1 cellular context compared by ENCODE assay signal in the genomic region with DNA sequence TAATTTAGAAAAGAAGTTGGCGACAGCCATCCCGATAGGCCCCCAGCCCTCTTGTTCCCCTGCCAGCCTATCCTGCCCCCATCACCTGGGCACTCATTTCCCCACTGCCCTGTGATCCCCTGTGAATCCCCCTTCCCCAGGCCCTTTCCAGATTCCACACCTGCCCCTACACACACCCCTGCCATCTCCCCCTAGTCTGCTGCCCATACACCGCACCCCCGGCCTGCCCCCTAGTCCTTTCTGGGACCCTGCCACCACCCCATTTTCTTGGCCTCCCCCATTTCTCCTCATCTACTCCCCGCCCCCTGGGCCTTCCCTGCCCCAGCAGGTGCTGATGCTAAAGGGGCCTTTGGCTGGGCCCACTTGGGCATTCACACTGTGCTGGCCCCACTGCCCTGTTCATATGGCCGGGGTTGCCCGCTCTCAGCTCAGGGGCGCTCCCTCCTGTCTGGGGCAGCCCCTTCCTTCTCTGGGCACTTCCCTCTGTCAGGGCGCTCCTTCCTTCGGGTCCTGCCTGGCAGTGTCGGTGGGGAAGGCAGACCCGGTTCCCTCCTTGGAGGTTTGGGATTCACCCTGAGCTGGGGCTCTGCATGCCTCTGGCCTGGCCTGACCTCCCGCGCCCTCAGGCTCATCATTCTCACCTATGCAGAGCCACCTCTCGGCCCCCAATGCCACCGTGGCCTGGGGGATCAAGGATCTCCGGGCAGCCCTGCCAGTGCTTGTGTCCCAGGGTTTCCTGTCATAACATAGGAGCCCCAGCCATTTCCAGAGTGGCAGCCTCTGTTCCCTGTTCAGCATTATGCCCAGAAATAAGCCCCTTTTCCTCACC.
TF ChIP-seq lines count a peak whose summit lies in the region.

No MANE protein-coding gene starts in this region.

TF ChIP-seq in HepG2, 621 proteins besides CTCF, POLR2A, EP300 and RAD21 (continued from another document):
- TF ChIP-seq, protein P1, sequence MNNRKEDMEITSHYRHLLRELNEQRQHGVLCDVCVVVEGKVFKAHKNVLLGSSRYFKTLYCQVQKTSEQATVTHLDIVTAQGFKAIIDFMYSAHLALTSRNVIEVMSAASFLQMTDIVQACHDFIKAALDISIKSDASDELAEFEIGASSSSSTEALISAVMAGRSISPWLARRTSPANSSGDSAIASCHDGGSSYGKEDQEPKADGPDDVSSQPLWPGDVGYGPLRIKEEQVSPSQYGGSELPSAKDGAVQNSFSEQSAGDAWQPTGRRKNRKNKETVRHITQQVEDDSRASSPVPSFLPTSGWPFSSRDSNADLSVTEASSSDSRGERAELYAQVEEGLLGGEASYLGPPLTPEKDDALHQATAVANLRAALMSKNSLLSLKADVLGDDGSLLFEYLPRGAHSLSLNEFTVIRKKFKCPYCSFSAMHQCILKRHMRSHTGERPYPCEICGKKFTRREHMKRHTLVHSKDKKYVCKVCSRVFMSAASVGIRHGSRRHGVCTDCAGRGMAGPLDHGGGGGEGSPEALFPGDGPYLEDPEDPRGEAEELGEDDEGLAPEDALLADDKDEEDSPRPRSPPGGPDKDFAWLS (CRISPR knock-in tag; IDR thresholded peaks at IDR 0.05; ENCODE audit: borderline replicate concordance), result no peak
- no peak for TF ChIP-seq HOXD1 (CRISPR knock-in tag; IDR thresholded peaks at IDR 0.05)
- TF ChIP-seq, protein P2, sequence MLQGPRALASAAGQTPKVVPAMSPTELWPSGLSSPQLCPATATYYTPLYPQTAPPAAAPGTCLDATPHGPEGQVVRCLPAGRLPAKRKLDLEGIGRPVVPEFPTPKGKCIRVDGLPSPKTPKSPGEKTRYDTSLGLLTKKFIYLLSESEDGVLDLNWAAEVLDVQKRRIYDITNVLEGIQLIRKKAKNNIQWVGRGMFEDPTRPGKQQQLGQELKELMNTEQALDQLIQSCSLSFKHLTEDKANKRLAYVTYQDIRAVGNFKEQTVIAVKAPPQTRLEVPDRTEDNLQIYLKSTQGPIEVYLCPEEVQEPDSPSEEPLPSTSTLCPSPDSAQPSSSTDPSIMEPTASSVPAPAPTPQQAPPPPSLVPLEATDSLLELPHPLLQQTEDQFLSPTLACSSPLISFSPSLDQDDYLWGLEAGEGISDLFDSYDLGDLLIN (CRISPR knock-in tag; IDR thresholded peaks at IDR 0.05; ENCODE audit: borderline replicate concordance), result no peak
- no peak for TF ChIP-seq DNMT3B (CRISPR knock-in tag; conservative IDR thresholded peaks at IDR 0.05)
- TF ChIP-seq THYN1 (CRISPR knock-in tag; IDR thresholded peaks at IDR 0.05; ENCODE audit: borderline replicate concordance, low read depth), result no peak
- TF ChIP-seq TAF15 (IDR thresholded peaks at IDR 0.05; ENCODE audit: low read depth, low read length, poor library complexity, severe bottlenecking), result no peak
- no peak for TF ChIP-seq HNRNPH1 (optimal IDR thresholded peaks at IDR 0.05; ENCODE audit: low read depth, low read length)
- no peak for TF ChIP-seq ZNF317 (CRISPR knock-in tag; IDR thresholded peaks at IDR 0.05)
- TF ChIP-seq ETV5 (CRISPR knock-in tag; IDR thresholded peaks at IDR 0.05; ENCODE audit: borderline replicate concordance), result no peak
